In the genomic region with DNA sequence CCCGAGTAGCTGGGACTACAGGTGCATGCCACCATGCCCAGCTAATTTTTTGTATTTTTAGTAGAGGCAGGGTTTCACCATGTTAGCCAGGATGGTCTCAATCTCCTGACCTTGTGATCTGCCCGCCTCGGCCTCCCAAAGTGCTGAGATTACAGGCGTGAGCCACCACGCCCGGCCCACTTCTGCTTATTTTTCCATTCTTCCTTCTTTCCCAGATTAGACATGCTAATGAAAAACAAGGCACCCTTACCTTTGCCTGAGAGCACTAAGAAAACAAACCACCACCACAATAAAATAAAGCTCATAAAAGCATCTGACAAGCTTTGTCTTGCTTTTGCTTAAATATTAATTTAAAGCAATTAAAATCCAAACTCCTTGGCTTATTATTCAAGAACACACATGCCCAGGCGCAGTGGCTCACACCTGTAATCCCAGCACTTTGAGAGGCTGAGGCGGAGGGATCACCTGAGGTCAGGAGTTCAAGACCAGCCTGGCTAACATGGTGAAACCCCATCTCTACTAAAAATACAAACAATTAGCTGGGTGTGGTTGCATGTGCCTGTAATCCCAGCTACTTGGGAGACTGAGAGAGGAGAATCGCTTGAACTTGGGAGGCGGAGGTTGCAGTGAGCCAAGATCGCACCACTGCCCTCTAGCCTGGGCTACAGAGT, we compare ENCODE assay signal across 14 cellular contexts. TPM values are rescaled to one million over a fixed set of nuclear protein-coding genes. Genes with fewer than 3 reads are reported as not detected.
DNase-seq lines count a peak whose midpoint lies in the region; ATAC-seq and TF ChIP-seq lines count a peak whose summit lies in the region.
"Not testable (repeated sequence)": the region's sequence is repeated elsewhere in the genome, so short reads cannot be mapped to it uniquely, and the experiment has no call there.
"Had no signal": no experiment of that assay in that cellular context is flagged by ENCODE, and none has a peak within 500 bp of the region (broad histone marks: within the 10 kb centered on the region; RNA-seq: fewer than 3 reads in every experiment).

No MANE protein-coding gene starts in this region.

- TF ChIP-seq POLR2A in stomach (IDR thresholded peaks at IDR 0.05), result not testable (repeated sequence)

- POLR2A ChIA-PET in RWPE1 (lab: Yijun Ruan, JAX; ENCODE audit: low non-redundant PET), result not testable (repeated sequence)

- H3K4me1 ChIP-seq in DOHH2 (ENCODE audit: control insufficient read depth, low read length) (peaks cover 29% of the 10 kb centered on the region), psoas muscle (peaks cover 56% of the 10 kb centered on the region), stomach (peaks cover 6 to 71% (median 32%) of the 10 kb centered on the region in 4 donors)
- not testable (repeated sequence) for H3K4me1 ChIP-seq in esophagus (ENCODE audit: control insufficient read depth in 2 of 2, insufficient read depth in 2 of 2, low read length in 1 of 2)

- not testable (repeated sequence) for ATAC-seq in activated naive CD8-positive, alpha-beta T cell treated with anti-CD3 and anti-CD28 coated beads, Interleukin-2, amount 50 U/mL, for 24 hours; psoas muscle

- not testable (repeated sequence) for H3K9me3 Mint-ChIP-seq in activated naive CD8-positive, alpha-beta T cell treated with anti-CD3 and anti-CD28 coated beads, Interleukin-2, amount 50 U/mL, for 24 hours; mesothelial cell of epicardium

- H3K79me2 ChIP-seq in DOHH2 (ENCODE audit: control insufficient read depth, low read length), result not testable (repeated sequence)

- DNase-seq in NCI-H69 (lab: John Stamatoyannopoulos, UW), result peak; percentile 54
- DNase-seq in RWPE1 (ENCODE audit: low spot score); activated naive CD8-positive, alpha-beta T cell treated with anti-CD3 and anti-CD28 coated beads, Interleukin-2, amount 50 U/mL, for 24 hours; mesothelial cell of epicardium (ENCODE audit: low spot score in 2 of 2, unreplicated experiment in 2 of 2); psoas muscle; stomach: not testable (repeated sequence)

- not testable (repeated sequence) for H3K27ac ChIP-seq in DOHH2 (ENCODE audit: low read depth, low read length)
- H3K27ac ChIP-seq in RWPE1 (peak overlapping the region; percentile 57), esophagus (ENCODE audit: low read depth in 2 of 2, low read length in 1 of 2) (peak overlapping the region; percentile 22 to 58), psoas muscle (peak overlapping the region; percentile 84), stomach (peak overlapping the region; percentile 54 to 81 (median 69))

- not testable (repeated sequence) for H3K4me3 ChIP-seq in DOHH2 (ENCODE audit: low read length); esophagus (ENCODE audit: low read depth in 1 of 2, low read length in 2 of 2); stomach
- H3K4me3 ChIP-seq in psoas muscle, result peak overlapping the region; percentile 50

- not testable (repeated sequence) for H3K9me2 ChIP-seq in DOHH2 (replicated peaks; ENCODE audit: control insufficient read depth, low read length)

- intact Hi-C loops in psoas muscle (cut with DNase I); stomach (cut with DNase I; ENCODE audit: low total_unique reads): not testable (repeated sequence)

- not testable (repeated sequence) for H3F3A ChIP-seq in DOHH2 (ENCODE audit: control insufficient read depth, insufficient read depth)

- WGBS in esophagus, 2 donors, result 51 to 73% methylated on average over 11 of the region's 11 CpGs
- 80 to 90% (median 81%) methylated on average over 11 of the region's 11 CpGs for WGBS in psoas muscle, 3 donors
- WGBS in stomach, 5 donors, result 62 to 77% (median 64%) methylated on average over 11 of the region's 11 CpGs

- H3K27me3 Mint-ChIP-seq in activated naive CD8-positive, alpha-beta T cell treated with anti-CD3 and anti-CD28 coated beads, Interleukin-2, amount 50 U/mL, for 24 hours; mesothelial cell of epicardium (ENCODE audit: low read depth): not testable (repeated sequence)

- H3K36me3 ChIP-seq in DOHH2 (ENCODE audit: control insufficient read depth, low read length); esophagus (ENCODE audit: control insufficient read depth in 2 of 2, insufficient read depth in 2 of 2, low read length in 1 of 2): not testable (repeated sequence)
- H3K36me3 ChIP-seq in psoas muscle (ENCODE audit: insufficient read depth in 1 of 2, low read depth in 1 of 2) (peaks cover 3 to 46% of the 10 kb centered on the region in 2 donors), stomach (peaks cover 3 to 41% (median 33%) of the 10 kb centered on the region in 4 donors)

- TF ChIP-seq CTCF in DOHH2 (IDR thresholded peaks at IDR 0.05; ENCODE audit: low read depth, low read length, poor library complexity, severe bottlenecking); RWPE1 (conservative IDR thresholded peaks at IDR 0.05; ENCODE audit: low read depth); mesothelial cell of epicardium (IDR thresholded peaks at IDR 0.05; ENCODE audit: unreplicated experiment); psoas muscle (IDR thresholded peaks at IDR 0.05); stomach (IDR thresholded peaks at IDR 0.05): not testable (repeated sequence)

- H3K4me2 ChIP-seq in DOHH2 (ENCODE audit: low read length), result peak overlapping the region; percentile 49

- H3K36me3 Mint-ChIP-seq in activated naive CD8-positive, alpha-beta T cell treated with anti-CD3 and anti-CD28 coated beads, Interleukin-2, amount 50 U/mL, for 24 hours (ENCODE audit: low read depth), result peaks cover 17% of the 10 kb centered on the region
- peaks cover 22% of the 10 kb centered on the region for H3K36me3 Mint-ChIP-seq in mesothelial cell of epicardium

- H3K9me3 ChIP-seq in DOHH2 (ENCODE audit: control insufficient read depth, insufficient read depth, low read length); esophagus (ENCODE audit: control insufficient read depth in 2 of 2, insufficient read depth in 1 of 2, low read depth in 1 of 2, low read length in 1 of 2); psoas muscle; stomach: not testable (repeated sequence)

- H3K4me3 Mint-ChIP-seq in activated naive CD8-positive, alpha-beta T cell treated with anti-CD3 and anti-CD28 coated beads, Interleukin-2, amount 50 U/mL, for 24 hours; mesothelial cell of epicardium: not testable (repeated sequence)

- H4K20me1 ChIP-seq in DOHH2 (ENCODE audit: control insufficient read depth, insufficient read depth, low read depth, low read length), result not testable (repeated sequence)

- H3K27me3 ChIP-seq in DOHH2 (ENCODE audit: control insufficient read depth, low read length); esophagus (ENCODE audit: control insufficient read depth in 1 of 2, insufficient read depth in 2 of 2, low read length in 2 of 2); psoas muscle (ENCODE audit: insufficient read depth in 3 of 3, low read length in 2 of 3); stomach: not testable (repeated sequence)

- CTCF ChIA-PET in RWPE1 (lab: Yijun Ruan, JAX), result interaction anchor here (0.6 to 1.5 kb wide), 6 partner anchors 9 to 494 kb away, joined by 3 to 6 read pairs (median 3); a partner anchor contains a TSS

- peaks cover 20% of the 10 kb centered on the region for H3K4me1 Mint-ChIP-seq in activated naive CD8-positive, alpha-beta T cell treated with anti-CD3 and anti-CD28 coated beads, Interleukin-2, amount 50 U/mL, for 24 hours
- peaks cover 24% of the 10 kb centered on the region for H3K4me1 Mint-ChIP-seq in mesothelial cell of epicardium

- not testable (repeated sequence) for TF ChIP-seq EP300 in stomach (IDR thresholded peaks at IDR 0.05)

- peak overlapping the region; percentile 19 for H3K27ac Mint-ChIP-seq in activated naive CD8-positive, alpha-beta T cell treated with anti-CD3 and anti-CD28 coated beads, Interleukin-2, amount 50 U/mL, for 24 hours
- H3K27ac Mint-ChIP-seq in mesothelial cell of epicardium, result peak overlapping the region; percentile 79

RNA-seq across cellular contexts. Expression of a gene that starts 10.4 kb away (rescaled TPM):
- polyA plus RNA-seq in esophagus (10 to 100 TPM; 19.2 to 56.0 TPM), psoas muscle (10 to 100 TPM; 24.5 to 70.9 (median 61.1) TPM), stomach (10 to 100 TPM; 16.6 to 54.1 (median 19.7) TPM)
- total RNA-seq in mesothelial cell of epicardium (60.4 to 63.4 TPM (median 62.3 TPM) in 3 replicates), psoas muscle (10 to 100 TPM; 34.4 to 94.2 (median 55.6) TPM), stomach (100 to 1,000 TPM in 3 of 5 donors, 10 to 100 TPM in 2; 62.6 to 241 (median 122) TPM)

RNA-seq across cellular contexts. Expression of a gene that starts 24.3 kb away (rescaled TPM):
- polyA plus RNA-seq in esophagus (not detected), psoas muscle (not detected), stomach (not detected)
- total RNA-seq in mesothelial cell of epicardium (not detected in 3 replicates), psoas muscle (not detected), stomach (not detected)
- total RNA-seq: Calu3; CD8-positive, alpha-beta memory T cell; Daoy; GM23248; K562; RPMI7951 had no signal
- polyA plus RNA-seq: CD8-positive, alpha-beta memory T cell; GM23248; K562 had no signal

RNA-seq across cellular contexts. Expression of a gene that starts 45.6 kb away (rescaled TPM):
- not detected for polyA plus RNA-seq in esophagus
- not detected in 3 replicates for total RNA-seq in mesothelial cell of epicardium
- not detected for total RNA-seq in psoas muscle
- not detected for polyA plus RNA-seq in psoas muscle
- total RNA-seq in stomach, result not detected
- not detected for polyA plus RNA-seq in stomach
- total RNA-seq: Calu3; CD8-positive, alpha-beta memory T cell; Daoy; GM23248; K562; RPMI7951 had no signal
- polyA plus RNA-seq: CD8-positive, alpha-beta memory T cell; GM23248 had no signal
